20 cellular contexts compared by ENCODE assay signal in genomic region chr6:17240803-17241500, GRCh38. TPM values are rescaled to one million over a fixed set of nuclear protein-coding genes. Genes with fewer than 3 reads are reported as not detected.
"Had no signal": no experiment of that assay in that cellular context is flagged by ENCODE, and none has a peak within 500 bp of the region (broad histone marks: within the 10 kb centered on the region; RNA-seq: fewer than 3 reads in every experiment).

No MANE protein-coding gene starts in this region.

- H3K4me3 ChIP-seq: dorsolateral prefrontal cortex, heart left ventricle, ovary, right atrium auricular region, stomach, thoracic aorta, transverse colon had no signal

- H3K4me1 Mint-ChIP-seq: mesothelial cell of epicardium, natural killer cell, neural crest cell had no signal

- H3K36me3 ChIP-seq: heart left ventricle, ovary, right atrium auricular region, stomach, thoracic aorta, transverse colon had no signal

- H3K27me3 ChIP-seq: dorsolateral prefrontal cortex, heart left ventricle, ovary, right atrium auricular region, stomach, transverse colon had no signal

- H3K9me3 ChIP-seq: ovary, right atrium auricular region had no signal

- ATAC-seq: heart left ventricle, left lobe of liver, natural killer cell had no signal

- DNase-seq: cortex of kidney; dorsolateral prefrontal cortex; effector CD8-positive, alpha-beta T cell; heart left ventricle; hippocampal formation; islet precursor cell; mammary epithelial cell; natural killer cell; ovary; small intestine; stimulated activated CD4-positive, alpha-beta T cell treated with anti-CD3 and anti-CD28 coated beads, Interleukin-12 subunit alpha, Interleukin-12 subunit beta, amount 100 ng/mL, for 4 hours; stimulated activated naive CD4-positive, alpha-beta T cell; stomach; substantia nigra; transverse colon had no signal

- H3K36me3 Mint-ChIP-seq: mesothelial cell of epicardium, natural killer cell had no signal

- H3K4me1 ChIP-seq: heart left ventricle, right atrium auricular region, stomach, transverse colon had no signal

- H3K27ac Mint-ChIP-seq: mesothelial cell of epicardium, natural killer cell had no signal

- H3K4me3 Mint-ChIP-seq: mesothelial cell of epicardium, natural killer cell, neural crest cell had no signal

- H3K27ac ChIP-seq: dorsolateral prefrontal cortex, heart left ventricle, ovary, right atrium auricular region, stomach, thoracic aorta, transverse colon had no signal

RNA-seq across cellular contexts. Expression of gene RBM24, which starts 40.2 kb away (rescaled TPM):
- total RNA-seq: natural killer cell had no signal
